Comparison of ENCODE assay signal across 21 cellular contexts in genomic region chr15:68330461-68330860, GRCh38.
"Had no signal": no experiment of that assay in that cellular context is flagged by ENCODE, and none has a peak within 500 bp of the region (broad histone marks: within the 10 kb centered on the region; RNA-seq: fewer than 3 reads in every experiment).

No MANE protein-coding gene starts in this region.

- DNase-seq: activated CD4-positive, alpha-beta T cell treated with anti-CD3 and anti-CD28 coated beads, Interleukin-2, amount 50 U/mL, for 1 hour; activated CD4-positive, CD25-positive, alpha-beta regulatory T cell treated with anti-CD3 and anti-CD28 coated beads, Interleukin-2, amount 50 U/mL, for 72 hours; activated CD8-positive, alpha-beta memory T cell treated with anti-CD3 and anti-CD28 coated beads for 24 hours; activated CD8-positive, alpha-beta memory T cell treated with anti-CD3 and anti-CD28 coated beads, Interleukin-2, amount 50 U/mL, for 48 hours; activated effector memory CD4-positive, alpha-beta T cell treated with Interleukin-2 at 50 U/mL for 16 hours; activated naive CD4-positive, alpha-beta T cell treated with anti-CD3 and anti-CD28 coated beads, Interleukin-2, amount 50 U/mL, for 16 hours; activated T-cell treated with anti-CD3 and anti-CD28 coated beads, Interleukin-2, amount 50 U/mL, for 48 hours; aorta; colonic mucosa; immature natural killer cell; kidney glomerular epithelial cell; left ventricle myocardium inferior; mammary epithelial cell; pancreas; stimulated activated CD4-positive, alpha-beta T cell treated with anti-CD3 and anti-CD28 coated beads, Interleukin-4, amount 100 ng/mL, for 24 hours; T1000 had no signal

- H3K27me3 ChIP-seq: colonic mucosa, pancreas had no signal

- H3K9me3 Mint-ChIP-seq: immature natural killer cell; neural crest cell; stimulated activated memory B cell treated with anti-CD40 and anti-IgM and Interleukin-4, amounts not matched to agents 10 μg/mL and 1 μg/mL and 100 μg/mL, for 72 hours had no signal

- H3K4me1 Mint-ChIP-seq: immature natural killer cell; stimulated activated memory B cell treated with anti-CD40 and anti-IgM and Interleukin-4, amounts not matched to agents 10 μg/mL and 1 μg/mL and 100 μg/mL, for 72 hours had no signal

- H3K27ac Mint-ChIP-seq: immature natural killer cell; stimulated activated memory B cell treated with anti-CD40 and anti-IgM and Interleukin-4, amounts not matched to agents 10 μg/mL and 1 μg/mL and 100 μg/mL, for 72 hours had no signal

- H3K36me3 Mint-ChIP-seq: immature natural killer cell; stimulated activated memory B cell treated with anti-CD40 and anti-IgM and Interleukin-4, amounts not matched to agents 10 μg/mL and 1 μg/mL and 100 μg/mL, for 72 hours had no signal

- H3K4me3 Mint-ChIP-seq: immature natural killer cell; stimulated activated memory B cell treated with anti-CD40 and anti-IgM and Interleukin-4, amounts not matched to agents 10 μg/mL and 1 μg/mL and 100 μg/mL, for 72 hours had no signal

- H3K4me1 ChIP-seq: colonic mucosa, pancreas had no signal

- H3K9me3 ChIP-seq: colonic mucosa, left ventricle myocardium inferior, pancreas, thoracic aorta had no signal

- H3K36me3 ChIP-seq: colonic mucosa, pancreas had no signal

- H3K27ac ChIP-seq: colonic mucosa, left ventricle myocardium inferior, pancreas had no signal

- H3K4me2 ChIP-seq: smooth muscle cell had no signal

- H3K4me3 ChIP-seq: colonic mucosa, left ventricle myocardium inferior, pancreas, smooth muscle cell, thoracic aorta had no signal

- ATAC-seq: pancreas; sciatic nerve; stimulated activated memory B cell treated with anti-CD40 and anti-IgM and Interleukin-4, amounts not matched to agents 10 μg/mL and 1 μg/mL and 100 μg/mL, for 72 hours had no signal
